ENCODE assay signal across 8 cellular contexts in the genomic region with DNA sequence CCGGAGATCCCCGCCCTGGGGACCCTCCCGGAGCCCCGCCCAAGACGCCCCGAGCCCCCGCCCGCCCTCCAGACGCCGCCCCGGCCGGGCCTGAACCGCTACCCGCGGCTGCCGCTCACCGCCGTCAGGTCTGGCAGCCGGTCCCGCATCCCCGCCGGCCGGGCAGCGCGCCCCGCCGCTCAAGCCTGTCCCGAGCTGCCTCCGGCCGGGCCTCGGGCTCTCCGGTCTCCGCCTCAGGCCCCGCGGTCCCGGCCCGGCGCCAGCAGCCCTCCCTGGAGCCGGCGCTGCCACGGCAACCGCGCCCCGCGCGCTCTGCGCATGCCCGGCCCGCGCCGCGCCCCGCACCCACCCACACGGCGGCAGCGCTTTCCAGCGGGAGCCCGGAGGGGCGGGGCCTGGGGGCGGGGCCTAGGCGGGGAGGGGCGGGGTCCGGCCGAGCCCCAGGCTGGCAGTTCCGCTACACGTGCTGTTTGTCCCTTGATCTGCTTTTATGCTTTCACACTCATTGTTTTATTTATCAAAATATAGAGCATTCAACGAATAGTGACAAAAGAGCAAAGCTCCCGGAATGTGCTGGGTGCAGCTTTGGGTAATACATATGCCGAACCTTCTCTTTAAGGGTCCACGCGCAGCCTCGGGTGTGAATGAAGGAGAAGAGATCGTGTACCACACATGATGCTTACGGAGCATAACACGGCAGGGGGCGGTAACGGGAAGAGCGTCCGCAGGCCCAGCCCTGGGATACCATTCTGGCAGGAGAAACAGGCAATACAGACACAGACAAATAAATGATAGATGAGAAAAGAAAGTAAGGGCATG. TPM values are rescaled to one million over a fixed set of nuclear protein-coding genes. Genes with fewer than 3 reads are reported as not detected.
DNase-seq lines count a peak whose midpoint lies in the region; TF ChIP-seq lines count a peak whose summit lies in the region.

A gene (minus strand): TSS at position 300 of the 819 bp plus-strand sequence. CDS start 151 bp downstream, at position 149.

- DNase-seq in Calu3 (peak; percentile 97), GM20000 (ENCODE audit: low spot score) (peak; percentile 98), HT-29 (ENCODE audit: low spot score) (peak; percentile 65), NOMO-1 treated with dmso at 0.1 percent for 144 hours (lab: John Stamatoyannopoulos, UW; ENCODE audit: unreplicated experiment) (peak; percentile 44), endothelial cell (ENCODE audit: low spot score) (peak; percentile 92), middle frontal gyrus (ENCODE audit: extremely low spot score, low spot score) (peak; percentile 81)
- peak; percentile 90 for DNase-seq in activated CD8-positive, alpha-beta memory T cell treated with anti-CD3 and anti-CD28 coated beads, Interleukin-2, amount 50 U/mL, for 4 hours
- DNase-seq in stimulated activated CD8-positive, alpha-beta memory T cell treated with anti-CD3 and anti-CD28 coated beads, Interleukin-2, amount 100 ng/mL, for 1 hour (ENCODE audit: low read depth in 2 of 2): peak; percentile 80 to 82

- H3K4me3 Mint-ChIP-seq in Calu3 (ENCODE audit: low read depth, unreplicated experiment) (peak within 1 kb of the TSS; percentile 86), endothelial cell (ENCODE audit: unreplicated experiment) (peak within 1 kb of the TSS; percentile 92)

- intact Hi-C loops in Calu3 (cut with micrococcal nuclease; ENCODE audit: unreplicated experiment): loop anchor here (5.0 kb wide), 1 partner anchor 33 kb away; a partner anchor contains a TSS

- peak within 1 kb of the TSS; percentile 78 for H3K27ac Mint-ChIP-seq in Calu3 (ENCODE audit: unreplicated experiment)
- peak within 1 kb of the TSS; percentile 42 for H3K27ac Mint-ChIP-seq in endothelial cell (ENCODE audit: unreplicated experiment)

- H3K27me3 Mint-ChIP-seq in Calu3 (ENCODE audit: unreplicated experiment) (no peaks in the 10 kb centered on the region), endothelial cell (ENCODE audit: unreplicated experiment) (peaks cover 4% of the 10 kb centered on the region)

- peaks cover 19% of the 10 kb centered on the region for H3K4me1 Mint-ChIP-seq in Calu3 (ENCODE audit: low read depth, unreplicated experiment)
- peaks cover 6% of the 10 kb centered on the region for H3K4me1 Mint-ChIP-seq in endothelial cell (ENCODE audit: unreplicated experiment)

- TF ChIP-seq CTCF in Calu3 (IDR thresholded peaks at IDR 0.05; ENCODE audit: unreplicated experiment): peak; percentile 31
- no peak for TF ChIP-seq CTCF in GM20000 (IDR thresholded peaks at IDR 0.05; ENCODE audit: extremely low read depth, missing control alignments)
- TF ChIP-seq CTCF in endothelial cell (IDR thresholded peaks at IDR 0.05; ENCODE audit: unreplicated experiment): no peak

- no TSS peak for BruUV-seq in Calu3 (replicated peaks; lab: Mats Ljungman, UMichigan)

- H3K9me3 Mint-ChIP-seq in Calu3 (ENCODE audit: low read depth, unreplicated experiment): no peaks in the 10 kb centered on the region
- no peaks in the 10 kb centered on the region for H3K9me3 Mint-ChIP-seq in endothelial cell (ENCODE audit: unreplicated experiment)

- CTCF ChIA-PET in Calu3 (lab: Charles Lee): interaction anchor here (0.7 to 1.2 kb wide), 3 partner anchors 12 to 32 kb away, joined by 3 to 6 read pairs (median 4); no protein-coding TSS in a partner anchor

- H3K36me3 Mint-ChIP-seq in Calu3 (ENCODE audit: insufficient read depth, unreplicated experiment): peaks cover 18% of the 10 kb centered on the region
- peaks cover 6% of the 10 kb centered on the region for H3K36me3 Mint-ChIP-seq in endothelial cell (ENCODE audit: low read depth, unreplicated experiment)

RNA-seq across cellular contexts. Expression of the gene that starts here (rescaled TPM):
- total RNA-seq in Calu3 (2022) (21.0 and 26.7 TPM in 2 replicates), endothelial cell (ENCODE audit: unreplicated experiment) (17.4 TPM)
- 5.5 and 5.8 TPM in 2 replicates for total RNA-seq in HT-29 (2014; rRNA removed; shearing (Covaris generic))

Comparison
In these comparisons a context has a peak if more than half of its experiments do, and no peak if none do; other contexts are left out.
1. Peak in every context shown above with its lines: DNase-seq.
2. DNase-seq: peak in every context shown above with its lines; median percentile 98 in GM20000; 97 in Calu3; 92 in endothelial cell; 90 in activated CD8-positive, alpha-beta memory T cell treated with anti-CD3 and anti-CD28 coated beads, Interleukin-2, amount 50 U/mL, for 4 hours; 81 in middle frontal gyrus; 81 in stimulated activated CD8-positive, alpha-beta memory T cell treated with anti-CD3 and anti-CD28 coated beads, Interleukin-2, amount 100 ng/mL, for 1 hour; 65 in HT-29; 44 in NOMO-1 treated with dmso at 0.1 percent for 144 hours.